ENCODE assay signal across 8 cellular contexts in genomic region chr22:45268958-45269844, GRCh38. TPM values are rescaled to one million over a fixed set of nuclear protein-coding genes. Genes with fewer than 3 reads are reported as not detected.
DNase-seq lines count a peak whose midpoint lies in the region; ATAC-seq and TF ChIP-seq lines count a peak whose summit lies in the region.

No MANE protein-coding gene starts in this region.

- TF ChIP-seq CTCF in osteoblast (IDR thresholded peaks at IDR 0.05; ENCODE audit: extremely low read depth, low read depth, low read length) (peak; percentile 61), thoracic aorta (IDR thresholded peaks at IDR 0.05) (peak; percentile 93)

- H3K79me2 ChIP-seq in osteoblast (ENCODE audit: insufficient read depth, low read length): no peaks in the 10 kb centered on the region

- peak overlapping the region; percentile 83 for H2AFZ ChIP-seq in osteoblast (ENCODE audit: low read length)

- peaks cover 4% of the 10 kb centered on the region for H3K4me1 ChIP-seq in osteoblast (ENCODE audit: insufficient read depth, low read length)
- H3K4me1 ChIP-seq in thoracic aorta (ENCODE audit: control insufficient read depth in 1 of 2, low read depth in 2 of 2): peaks cover 8 to 37% of the 10 kb centered on the region in 2 donors

- peaks cover 27% of the 10 kb centered on the region for H3K27me3 ChIP-seq in osteoblast (ENCODE audit: insufficient read depth, low read length)
- no peaks in the 10 kb centered on the region for H3K27me3 ChIP-seq in thoracic aorta (replicated peaks; ENCODE audit: insufficient read depth)

- H3K36me3 ChIP-seq in osteoblast (ENCODE audit: insufficient read depth, low read length) (no peaks in the 10 kb centered on the region), thoracic aorta (no peaks in the 10 kb centered on the region)

- H3K27ac Mint-ChIP-seq in IgD-negative memory B cell: peak overlapping the region; percentile 16 to 67 (median 42)
- peak overlapping the region in 1 of 2 donors; percentile 60 for H3K27ac Mint-ChIP-seq in activated naive CD4-positive, alpha-beta T cell treated with anti-CD3 and anti-CD28 coated beads, Interleukin-2, amount 50 U/mL, for 72 hours

- H3K27me3 Mint-ChIP-seq in IgD-negative memory B cell: peaks cover 13% of the 10 kb centered on the region

- no peaks in the 10 kb centered on the region for H4K20me1 ChIP-seq in osteoblast (ENCODE audit: insufficient read depth, low read length)

- H3K4me2 ChIP-seq in osteoblast (ENCODE audit: insufficient read depth, low read length): peak overlapping the region; percentile 98

- peak; percentile 39 for DNase-seq in SIG-M5 treated with dmso at 0.1 percent for 504 hours (lab: John Stamatoyannopoulos, UW; ENCODE audit: unreplicated experiment)
- no peak for DNase-seq in SIG-M5 (lab: John Stamatoyannopoulos, UW)
- DNase-seq in SKM-1 treated with dmso at 0.1 percent for 144 hours (lab: John Stamatoyannopoulos, UW; ENCODE audit: unreplicated experiment): peak; percentile 70
- DNase-seq in activated naive CD4-positive, alpha-beta T cell treated with anti-CD3 and anti-CD28 coated beads, Interleukin-2, amount 50 U/mL, for 72 hours (ENCODE audit: low spot score in 2 of 2): peak; percentile 80 to 96
- DNase-seq in Right ventricle myocardium inferior (ENCODE audit: missing footprints): peak; percentile 96
- peak; percentile 96 for DNase-seq in osteoblast (ENCODE audit: insufficient read length, low spot score, missing footprints)
- DNase-seq in thoracic aorta (ENCODE audit: low spot score): no peak

- H3K4me3 ChIP-seq in osteoblast (ENCODE audit: insufficient read depth, low read length) (peak overlapping the region; percentile 70), thoracic aorta (peak overlapping the region; percentile 87)

- ATAC-seq in activated naive CD4-positive, alpha-beta T cell treated with anti-CD3 and anti-CD28 coated beads, Interleukin-2, amount 50 U/mL, for 72 hours: peak; percentile 90 to 91
- ATAC-seq in Right ventricle myocardium inferior: peak; percentile 80
- no peak for ATAC-seq in thoracic aorta (ENCODE audit: insufficient number of reproducible peaks, low FRiP score, low read depth)

- H3K36me3 Mint-ChIP-seq in IgD-negative memory B cell: peaks cover 1% of the 10 kb centered on the region
- H3K36me3 Mint-ChIP-seq in activated naive CD4-positive, alpha-beta T cell treated with anti-CD3 and anti-CD28 coated beads, Interleukin-2, amount 50 U/mL, for 72 hours: no peaks in the 10 kb centered on the region

- H3K9me3 ChIP-seq in osteoblast (ENCODE audit: low read depth, low read length) (no peaks in the 10 kb centered on the region), thoracic aorta (no peaks in the 10 kb centered on the region)

- no peaks in the 10 kb centered on the region for H3K9me3 Mint-ChIP-seq in IgD-negative memory B cell
- H3K9me3 Mint-ChIP-seq in activated naive CD4-positive, alpha-beta T cell treated with anti-CD3 and anti-CD28 coated beads, Interleukin-2, amount 50 U/mL, for 72 hours: no peaks in the 10 kb centered on the region

- peak overlapping the region; percentile 75 to 91 (median 84) for H3K4me3 Mint-ChIP-seq in IgD-negative memory B cell

- peaks cover 3 to 7% (median 5%) of the 10 kb centered on the region in 3 donors for H3K4me1 Mint-ChIP-seq in IgD-negative memory B cell

- H3K27ac ChIP-seq in osteoblast (ENCODE audit: low read depth, low read length) (no peak overlapping the region), thoracic aorta (peak overlapping the region; percentile 16 to 90)

- intact Hi-C loops in Right ventricle myocardium inferior (cut with DNase I): loop anchor here (1.0 to 2.0 kb wide), 3 partner anchors 40 to 284 kb away; partner anchors contain the start of gene FAM118A

RNA-seq across cellular contexts. Expression of gene UPK3A, which starts 15.5 kb away (rescaled TPM):
- polyA plus RNA-seq in IgD-negative memory B cell: 1.5 TPM
- total RNA-seq in activated naive CD4-positive, alpha-beta T cell treated with anti-CD3 and anti-CD28 coated beads, Interleukin-2, amount 50 U/mL, for 72 hours: not detected
- total RNA-seq in Right ventricle myocardium inferior (0.54 TPM), osteoblast (not detected in 2 replicates), thoracic aorta (not detected)

RNA-seq across cellular contexts. Expression of gene KIAA0930, which starts 28.5 kb away (rescaled TPM):
- 3.3 TPM for polyA plus RNA-seq in IgD-negative memory B cell
- 10 to 100 TPM; 12.5 to 16.5 TPM for total RNA-seq in activated naive CD4-positive, alpha-beta T cell treated with anti-CD3 and anti-CD28 coated beads, Interleukin-2, amount 50 U/mL, for 72 hours
- total RNA-seq in Right ventricle myocardium inferior (22.3 TPM), osteoblast (31.8 and 43.4 TPM in 2 replicates), thoracic aorta (10 to 100 TPM; 76.9 to 99.1 TPM)

RNA-seq across cellular contexts. Expression of gene FAM118A, which starts 40.5 kb away (rescaled TPM):
- polyA plus RNA-seq in IgD-negative memory B cell: 24.0 TPM
- 10 to 100 TPM; 59.2 to 79.0 TPM for total RNA-seq in activated naive CD4-positive, alpha-beta T cell treated with anti-CD3 and anti-CD28 coated beads, Interleukin-2, amount 50 U/mL, for 72 hours
- total RNA-seq in Right ventricle myocardium inferior: 18.7 TPM
- total RNA-seq in osteoblast: 21.7 and 23.9 TPM in 2 replicates
- total RNA-seq in thoracic aorta: 100 to 1,000 TPM in 1 of 2 donors, 10 to 100 TPM in 1; 54.4 to 244 TPM

Comparison
In these comparisons a context has a peak if more than half of its experiments do, and no peak if none do; other contexts are left out.
1. DNase-seq: peak in SIG-M5 treated with dmso at 0.1 percent for 504 hours (single experiment), SKM-1 treated with dmso at 0.1 percent for 144 hours (single experiment), activated naive CD4-positive, alpha-beta T cell treated with anti-CD3 and anti-CD28 coated beads, Interleukin-2, amount 50 U/mL, for 72 hours (2 of 2), Right ventricle myocardium inferior (single experiment) and osteoblast (single experiment); none in SIG-M5 (single experiment) and thoracic aorta (single experiment).